ENCODE assay signal across 8 cellular contexts in genomic region chr19:58543826-58544590, GRCh38. TPM values are rescaled to one million over a fixed set of nuclear protein-coding genes. Genes with fewer than 3 reads are reported as not detected.
DNase-seq lines count a peak whose midpoint lies in the region; TF ChIP-seq lines count a peak whose summit lies in the region.

TRIM28 (plus strand) TSS chr19:58544064; CDS start chr19:58544758, 694 bp downstream.

- H2AFZ ChIP-seq in GM23248, result peak within 1 kb of the TSS; percentile 71
- H2AFZ ChIP-seq in Loucy (ENCODE audit: low read length), result peak within 1 kb of the TSS; percentile 44

- intact Hi-C loops in testis (cut with DNase I; ENCODE audit: low total_unique reads), result no loop called here

- H4K20me1 ChIP-seq in DOHH2 (ENCODE audit: control insufficient read depth, insufficient read depth, low read depth, low read length), result peaks cover 26% of the 10 kb centered on the region
- H4K20me1 ChIP-seq in GM23248 (ENCODE audit: insufficient read depth), result peaks cover 14% of the 10 kb centered on the region; the same call in 1 of the 2 replicates
- peaks cover 44% of the 10 kb centered on the region for H4K20me1 ChIP-seq in Loucy (ENCODE audit: insufficient read depth, low read length, poor library complexity, severe bottlenecking)

- peaks cover 43% of the 10 kb centered on the region for H3K79me2 ChIP-seq in DOHH2 (ENCODE audit: control insufficient read depth, low read length)
- peaks cover 43% of the 10 kb centered on the region for H3K79me2 ChIP-seq in GM23248 (ENCODE audit: insufficient read depth)
- peaks cover 45% of the 10 kb centered on the region for H3K79me2 ChIP-seq in Loucy (ENCODE audit: insufficient read depth, low read length)

- H3K4me1 ChIP-seq in DOHH2 (ENCODE audit: control insufficient read depth, low read length) (peaks cover 27% of the 10 kb centered on the region), GM23248 (ENCODE audit: insufficient read depth) (peaks cover 10% of the 10 kb centered on the region; the same call in 1 of the 2 replicates), Loucy (ENCODE audit: insufficient read depth, low read length, poor library complexity, severe bottlenecking) (peaks cover 30% of the 10 kb centered on the region), testis (peaks cover 22% of the 10 kb centered on the region)

- DNase-seq in GM23248 (peak; percentile 99), activated T-helper 1 cell treated with Interleukin-2 at 50 U/mL for 16 hours (ENCODE audit: low read depth) (peak; percentile 100), fibroblast of villous mesenchyme (ENCODE audit: low read depth) (peak; percentile 99), non-pigmented ciliary epithelial cell (ENCODE audit: low read depth) (peak; percentile 94), testis (peak; percentile 98), NCI-H187 treated with DMSO at 0.1 percent for 48 hours (lab: John Stamatoyannopoulos, UW) (no peak)

- peak within 1 kb of the TSS; percentile 94 for H3K4me3 ChIP-seq in DOHH2 (ENCODE audit: low read length)
- H3K4me3 ChIP-seq in GM23248, result peak within 1 kb of the TSS; percentile 98
- peak within 1 kb of the TSS; percentile 96 for H3K4me3 ChIP-seq in Loucy (ENCODE audit: low read length, poor library complexity, severe bottlenecking)
- peak within 1 kb of the TSS; percentile 82 for H3K4me3 ChIP-seq in fibroblast of villous mesenchyme (ENCODE audit: low read depth, low read length)
- H3K4me3 ChIP-seq in testis, result peak within 1 kb of the TSS; percentile 88 to 93

- H3K27me3 ChIP-seq in DOHH2 (ENCODE audit: control insufficient read depth, low read length) (peaks cover 4% of the 10 kb centered on the region), GM23248 (replicated peaks; ENCODE audit: insufficient read depth) (no peaks in the 10 kb centered on the region; the same call in 1 of the 2 replicates), Loucy (ENCODE audit: insufficient read depth, low read length, poor library complexity, severe bottlenecking) (no peaks in the 10 kb centered on the region), testis (no peaks in the 10 kb centered on the region)

- H3K4me2 ChIP-seq in DOHH2 (ENCODE audit: low read length) (peak within 1 kb of the TSS; percentile 91), GM23248 (ENCODE audit: unreplicated experiment) (peak within 1 kb of the TSS; percentile 96), Loucy (ENCODE audit: low read depth, low read length, poor library complexity, severe bottlenecking) (peak within 1 kb of the TSS; percentile 97)

- in situ Hi-C loops in GM23248 (cut with MboI), result no loop called here

- WGBS in GM23248 (ENCODE audit: low coverage in 1 of 2, low lambda C conversion rate in 2 of 2, missing lambda C conversion rate in 2 of 2), 2 experiments, result 1% methylated on average over 52 to 56 of the region's 73 CpGs
- 0% methylated on average over 21 to 33 of the region's 73 CpGs for WGBS in testis, 2 donors

- H3K27ac ChIP-seq in DOHH2 (ENCODE audit: low read depth, low read length) (peak within 1 kb of the TSS; percentile 82), GM23248 (peak within 1 kb of the TSS; percentile 89), testis (peak within 1 kb of the TSS; percentile 96 to 99)

- H3K36me3 ChIP-seq in DOHH2 (ENCODE audit: control insufficient read depth, low read length) (peaks cover 43% of the 10 kb centered on the region), GM23248 (ENCODE audit: low read depth) (peaks cover 14% of the 10 kb centered on the region), Loucy (ENCODE audit: insufficient read depth, low read length) (peaks cover 30% of the 10 kb centered on the region), testis (ENCODE audit: low read depth, missing control alignments) (no peaks in the 10 kb centered on the region)

- no peaks in the 10 kb centered on the region for H3K9me3 ChIP-seq in DOHH2 (ENCODE audit: control insufficient read depth, insufficient read depth, low read length)
- H3K9me3 ChIP-seq in GM23248 (ENCODE audit: low read depth), result no peaks in the 10 kb centered on the region
- H3K9me3 ChIP-seq in Loucy (ENCODE audit: insufficient read depth, low read depth, low read length), result no peaks in the 10 kb centered on the region
- H3K9me3 ChIP-seq in testis, result no peaks in the 10 kb centered on the region

- no peaks in the 10 kb centered on the region for H3K9me2 ChIP-seq in DOHH2 (replicated peaks; ENCODE audit: control insufficient read depth, low read length)
- H3K9me2 ChIP-seq in GM23248 (ENCODE audit: insufficient read depth), result no peaks in the 10 kb centered on the region
- H3K9me2 ChIP-seq in Loucy (replicated peaks; ENCODE audit: low read depth, low read length), result no peaks in the 10 kb centered on the region

- H3K9ac ChIP-seq in GM23248 (peak within 1 kb of the TSS; percentile 96), Loucy (ENCODE audit: low read depth, low read length, poor library complexity, severe bottlenecking) (peak within 1 kb of the TSS; percentile 93)

- peak; percentile 95 for TF ChIP-seq POLR2A in testis (IDR thresholded peaks at IDR 0.05)

- no peak for TF ChIP-seq CTCF in DOHH2 (IDR thresholded peaks at IDR 0.05; ENCODE audit: low read depth, low read length, poor library complexity, severe bottlenecking)
- TF ChIP-seq CTCF in Loucy (conservative IDR thresholded peaks at IDR 0.05; ENCODE audit: low read length), result no peak
- TF ChIP-seq CTCF in fibroblast of villous mesenchyme (IDR thresholded peaks at IDR 0.05; ENCODE audit: insufficient read depth, low read depth, low read length), result no peak
- no peak for TF ChIP-seq CTCF in testis (IDR thresholded peaks at IDR 0.05)

- peaks cover 21% of the 10 kb centered on the region for H3F3A ChIP-seq in DOHH2 (ENCODE audit: control insufficient read depth, insufficient read depth)
- no peaks in the 10 kb centered on the region for H3F3A ChIP-seq in GM23248 (ENCODE audit: insufficient read depth)
- H3F3A ChIP-seq in Loucy (ENCODE audit: low read depth), result peaks cover 4% of the 10 kb centered on the region

RNA-seq across cellular contexts. Expression of gene TRIM28, which starts in this region (rescaled TPM):
- total RNA-seq in GM23248 (2014; rRNA removed; shearing (Covaris generic)), result 263 and 319 TPM in 2 replicates
- polyA plus RNA-seq in GM23248 (2016; fragmentation: Nextera tagmentation; extraction: Ambion mirVana) (61.5 and 62.0 TPM in 2 replicates), testis (ENCODE audit: insufficient read depth, low read depth, low replicate concordance) (694 TPM)
- total RNA-seq in fibroblast of villous mesenchyme (295 and 389 TPM in 2 replicates), testis (100 to 1,000 TPM; 415 to 521 TPM)

Comparison
In these comparisons a context has a peak if more than half of its experiments do, and no peak if none do; other contexts are left out.
1. RNA of gene TRIM28 (polyA plus RNA-seq): 694 TPM in testis (single experiment); 61.5 to 62.0 TPM in GM23248; every median in the first group is over 10 times any median in the second.
2. Peak in every context shown above with its lines, with median percentiles within 50 percentile points of each other: H3K27ac ChIP-seq, H3K4me2 ChIP-seq and H3K4me3 ChIP-seq.